ENCODE assay signal across 1 cellular context in the genomic region with DNA sequence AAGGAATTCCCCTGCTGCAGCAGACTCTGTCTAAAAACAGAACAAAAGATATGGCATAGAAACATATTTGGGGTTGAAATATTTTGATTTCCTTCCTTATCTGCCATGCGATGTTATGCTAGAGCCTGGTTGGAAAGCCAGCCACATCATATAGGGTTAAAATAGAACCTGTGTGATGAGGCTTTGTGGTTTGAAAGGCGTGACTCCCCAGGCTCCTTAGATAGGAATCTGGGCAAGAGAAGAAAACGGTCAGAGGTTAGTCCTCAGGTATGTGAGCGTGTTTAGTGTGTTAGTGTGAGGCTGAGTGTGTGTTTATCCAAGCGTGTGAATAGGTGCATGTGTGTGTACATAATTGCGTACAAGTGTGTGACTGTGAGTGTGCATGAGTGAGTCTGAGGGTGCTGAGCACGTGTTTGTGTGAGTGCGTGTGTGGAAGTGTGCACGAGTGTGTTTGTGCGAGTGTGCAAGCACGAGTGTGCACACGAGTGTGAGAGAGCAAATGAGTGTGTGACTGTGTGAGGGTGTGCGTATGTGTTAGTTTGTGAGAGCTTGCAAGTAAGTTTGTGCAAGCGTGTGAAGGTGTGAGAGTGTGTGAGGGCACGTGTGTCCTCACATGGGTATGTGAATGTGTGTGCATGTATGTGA.
TF ChIP-seq lines count a peak whose summit lies in the region.

No MANE protein-coding gene starts in this region.

TF ChIP-seq in GM23338, 12 proteins besides CTCF, POLR2A, EP300 and RAD21:
- TF ChIP-seq STAT1 (IDR thresholded peaks at IDR 0.05; ENCODE audit: unreplicated experiment) = no peak
- no peak for TF ChIP-seq JUNB (IDR thresholded peaks at IDR 0.05; ENCODE audit: unreplicated experiment)
- no peak for TF ChIP-seq EZH2 (IDR thresholded peaks at IDR 0.05; ENCODE audit: low read depth, unreplicated experiment)
- no peak for TF ChIP-seq POLR2AphosphoS5 (IDR thresholded peaks at IDR 0.05; ENCODE audit: low read depth)
